In genomic region chr5:139566611-139567010, GRCh38 we compare ENCODE assay signal across 12 cellular contexts. TPM values are rescaled to one million over a fixed set of nuclear protein-coding genes. Genes with fewer than 3 reads are reported as not detected.
DNase-seq lines count a peak whose midpoint lies in the region; ATAC-seq and TF ChIP-seq lines count a peak whose summit lies in the region.
"Had no signal": no experiment of that assay in that cellular context is flagged by ENCODE, and none has a peak within 500 bp of the region (broad histone marks: within the 10 kb centered on the region; RNA-seq: fewer than 3 reads in every experiment).

No MANE protein-coding gene starts in this region.

- peak; percentile 32 for DNase-seq in AG08395 (ENCODE audit: low spot score)
- DNase-seq in CD8-positive, alpha-beta T cell = no peak
- DNase-seq in T-cell = no peak
- peak; percentile 37 for DNase-seq in fibroblast of the aortic adventitia (ENCODE audit: low read depth)
- no peak for DNase-seq in NCI-H748 treated with DMSO at 0.1 percent for 48 hours (lab: John Stamatoyannopoulos, UW)
- DNase-seq in ascending aorta (ENCODE audit: low spot score in 2 of 2) = no peak
- no peak for DNase-seq in NCI-H2081 (lab: John Stamatoyannopoulos, UW)
- DNase-seq: amygdala, NCI-H187 treated with DMSO at 0.1 percent for 48 hours, PC-9 had no signal

- no peaks in the 10 kb centered on the region for H3K27me3 ChIP-seq in CD8-positive, alpha-beta T cell (ENCODE audit: insufficient read depth, low read length)
- no peaks in the 10 kb centered on the region for H3K27me3 ChIP-seq in ascending aorta

- no peak for ATAC-seq in CD8-positive, alpha-beta T cell
- no peak for ATAC-seq in T-cell (replicated peaks in 1 of 4)
- no peak for ATAC-seq in GM19397 (IDR thresholded peaks at IDR 0.05; ENCODE audit: unreplicated experiment)

- POLR2A ChIA-PET in CD8-positive, alpha-beta T cell (lab: Charles Lee) = interaction anchor here (0.8 to 2.5 kb wide), 9 partner anchors 11 to 1229 kb away, joined by 3 to 12 read pairs (median 5); partner anchors contain the start of gene FAM53C
- POLR2A ChIA-PET in T-cell (lab: Charles Lee) = interaction anchor here (0.7 to 0.9 kb wide), 3 partner anchors 29 to 224 kb away, joined by 5 to 8 read pairs (median 6); no protein-coding TSS in a partner anchor

- H3K27ac Mint-ChIP-seq in CD8-positive, alpha-beta T cell = peak overlapping the region; percentile 94
- peak overlapping the region; percentile 96 to 98 for H3K27ac Mint-ChIP-seq in T-cell

- H3K9me3 ChIP-seq in CD8-positive, alpha-beta T cell (ENCODE audit: low read length) = no peaks in the 10 kb centered on the region
- no peaks in the 10 kb centered on the region for H3K9me3 ChIP-seq in ascending aorta

- H3K4me1 ChIP-seq in CD8-positive, alpha-beta T cell (ENCODE audit: insufficient read depth, low read length) = peaks cover 81% of the 10 kb centered on the region
- H3K4me1 ChIP-seq in ascending aorta = peaks cover 12 to 47% of the 10 kb centered on the region in 2 donors

- no peak for TF ChIP-seq CTCF in CD8-positive, alpha-beta T cell (IDR thresholded peaks at IDR 0.05)
- TF ChIP-seq CTCF in fibroblast of the aortic adventitia (IDR thresholded peaks at IDR 0.05; ENCODE audit: insufficient read depth, low read length) = no peak
- TF ChIP-seq CTCF in ascending aorta (IDR thresholded peaks at IDR 0.05) = no peak

- intact Hi-C loops in CD8-positive, alpha-beta T cell (cut with DNase I, micrococcal nuclease) = loop anchor here (10.0 kb wide), 3 partner anchors 278 to 1022 kb away; partner anchors contain the start of genes CYSTM1 (in 1 of the 2) and ETF1 (in 1 of the 2)
- intact Hi-C loops in ascending aorta (cut with DNase I) = loop anchor here (10.0 kb wide), 1 partner anchor 272 kb away; the partner anchor contains the start of gene MATR3

- H3K27me3 Mint-ChIP-seq in CD8-positive, alpha-beta T cell (ENCODE audit: low read depth) = no peaks in the 10 kb centered on the region
- H3K27me3 Mint-ChIP-seq in T-cell = no peaks in the 10 kb centered on the region

- H3K36me3 Mint-ChIP-seq in CD8-positive, alpha-beta T cell = peaks cover 38% of the 10 kb centered on the region
- H3K36me3 Mint-ChIP-seq in T-cell = peaks cover 22% of the 10 kb centered on the region

- H3K9me3 Mint-ChIP-seq in CD8-positive, alpha-beta T cell = no peaks in the 10 kb centered on the region
- H3K9me3 Mint-ChIP-seq in T-cell = no peaks in the 10 kb centered on the region

- H3K4me3 Mint-ChIP-seq in CD8-positive, alpha-beta T cell = peak overlapping the region; percentile 64
- peak overlapping the region; percentile 31 to 99 (median 98) for H3K4me3 Mint-ChIP-seq in T-cell

- peaks cover 78% of the 10 kb centered on the region for H3K4me1 Mint-ChIP-seq in CD8-positive, alpha-beta T cell (ENCODE audit: low read depth)
- peaks cover 86 to 89% (median 88%) of the 10 kb centered on the region in 3 donors for H3K4me1 Mint-ChIP-seq in T-cell

- CTCF ChIA-PET in CD8-positive, alpha-beta T cell (lab: Charles Lee) = interaction anchor here (1.8 to 4.6 kb wide), 6 partner anchors 9 to 144 kb away, joined by 5 to 37 read pairs (median 12); no protein-coding TSS in a partner anchor
- CTCF ChIA-PET in T-cell (lab: Charles Lee) = interaction anchor here in 1 of 2 donors (0.7 to 4.3 kb wide), 3 partner anchors 8 to 144 kb away, joined by 3 to 36 read pairs (median 4); no protein-coding TSS in a partner anchor

- H3K27ac ChIP-seq in CD8-positive, alpha-beta T cell (ENCODE audit: low read depth, low read length) = peak overlapping the region; percentile 41
- H3K27ac ChIP-seq in ascending aorta = no peak overlapping the region
- H3K27ac ChIP-seq: PC-9, VCaP had no signal

- peak overlapping the region; percentile 18 for H3K4me3 ChIP-seq in CD8-positive, alpha-beta T cell (ENCODE audit: low read depth, low read length)
- H3K4me3 ChIP-seq in fibroblast of the aortic adventitia (ENCODE audit: low read depth, low read length) = no peak overlapping the region
- H3K4me3 ChIP-seq in ascending aorta = no peak overlapping the region
- H3K4me3 ChIP-seq: PC-9 had no signal

- H3K36me3 ChIP-seq in CD8-positive, alpha-beta T cell (ENCODE audit: insufficient read depth, low read length) = no peaks in the 10 kb centered on the region
- H3K36me3 ChIP-seq in ascending aorta = peaks cover 3 to 6% of the 10 kb centered on the region in 2 donors

RNA-seq across cellular contexts. Expression of gene UBE2D2, which starts 5.5 kb away (rescaled TPM):
- 100 to 1,000 TPM; 180 TPM for total RNA-seq in CD8-positive, alpha-beta T cell
- total RNA-seq in T-cell (100 to 1,000 TPM; 138 to 176 (median 152) TPM), fibroblast of the aortic adventitia (ENCODE audit: low replicate concordance) (71.8 and 137 TPM in 2 replicates), ascending aorta (65.9 TPM)

Comparison
In these comparisons a context has a peak if more than half of its experiments do, and no peak if none do; other contexts are left out.
1. DNase-seq: peak in AG08395 (single experiment) and fibroblast of the aortic adventitia (single experiment); none in CD8-positive, alpha-beta T cell (0 of 7), T-cell (0 of 34), NCI-H748 treated with DMSO at 0.1 percent for 48 hours (single experiment), ascending aorta (0 of 2) and NCI-H2081 (0 of 2).